10 cellular contexts compared by ENCODE assay signal in genomic region chr1:244865820-244866219, GRCh38. TPM values are rescaled to one million over a fixed set of nuclear protein-coding genes. Genes with fewer than 3 reads are reported as not detected.
DNase-seq lines count a peak whose midpoint lies in the region; ATAC-seq and TF ChIP-seq lines count a peak whose summit lies in the region.
"Had no signal": no experiment of that assay in that cellular context is flagged by ENCODE, and none has a peak within 500 bp of the region (broad histone marks: within the 10 kb centered on the region; RNA-seq: fewer than 3 reads in every experiment).

No MANE protein-coding gene starts in this region.

- H2AFZ ChIP-seq in neuron (ENCODE audit: low read depth, low read length), result no peak overlapping the region

- peak overlapping the region; percentile 97 for H3K27ac ChIP-seq in caudate nucleus (ENCODE audit: low read depth, low read length)

- H3K27me3 Mint-ChIP-seq in CD14-positive monocyte (ENCODE audit: low read depth in 3 of 3) (peaks cover 0 to 1% (median 0%) of the 10 kb centered on the region in 3 donors), IgD-negative memory B cell (no peaks in the 10 kb centered on the region)

- H3K36me3 ChIP-seq in neuron (ENCODE audit: insufficient read depth, low read length) (peaks cover 17% of the 10 kb centered on the region), BE2C (peaks cover 28% of the 10 kb centered on the region)

- H3K36me3 Mint-ChIP-seq in CD14-positive monocyte (peaks cover 13 to 16% of the 10 kb centered on the region in 2 donors), IgD-negative memory B cell (peaks cover 2% of the 10 kb centered on the region)

- intact Hi-C loops in CD14-positive monocyte (cut with micrococcal nuclease), result loop anchor here (2.0 to 10.0 kb wide), 5 partner anchors 51 to 211 kb away; partner anchors contain the start of gene DESI2 (in 1 of the 2)

- H3K9me3 Mint-ChIP-seq in CD14-positive monocyte, result peaks cover 0 to 4% (median 0%) of the 10 kb centered on the region in 7 donors
- H3K9me3 Mint-ChIP-seq in IgD-negative memory B cell, result no peaks in the 10 kb centered on the region
- H3K9me3 Mint-ChIP-seq: activated T-helper 1 cell treated with anti-CD3 and anti-CD28 coated beads, Interleukin-12 subunit alpha, Interleukin-12 subunit beta, Interleukin-2, Interleukin-4 antibody, amounts not matched to agents 30 ng/mL and 10 ng/mL and 1 ng/mL, durations not matched to agents 14 hours and 24 hours and 36 hours had no signal

- peak overlapping the region in 5 of 7 donors; percentile 97 to 99 (median 98) for H3K27ac Mint-ChIP-seq in CD14-positive monocyte
- H3K27ac Mint-ChIP-seq in IgD-negative memory B cell, result peak overlapping the region; percentile 41 to 94 (median 94)

- H3K4me1 ChIP-seq in neuron (ENCODE audit: insufficient read depth, low read length), result peaks cover 24% of the 10 kb centered on the region
- H3K4me1 ChIP-seq in BE2C, result peaks cover 5% of the 10 kb centered on the region; the same call in 1 of the 2 replicates

- peak overlapping the region; percentile 85 for H3K4me3 ChIP-seq in neuron (ENCODE audit: low read length)
- no peak overlapping the region for H3K4me3 ChIP-seq in BE2C (ENCODE audit: low read depth, low read length)

- H3K9me3 ChIP-seq in neuron (ENCODE audit: low read length) (no peaks in the 10 kb centered on the region), BE2C (no peaks in the 10 kb centered on the region)

- no peak for TF ChIP-seq CTCF in CD14-positive monocyte (IDR thresholded peaks at IDR 0.05)
- no peak for TF ChIP-seq CTCF in BE2C (IDR thresholded peaks at IDR 0.05; ENCODE audit: low read depth, low read length)

- H3K4me3 Mint-ChIP-seq in CD14-positive monocyte, result no peak overlapping the region
- peak overlapping the region in 2 of 4 donors; percentile 88 to 95 for H3K4me3 Mint-ChIP-seq in IgD-negative memory B cell

- DNase-seq in CD14-positive monocyte (ENCODE audit: low spot score) (no peak), caudate nucleus (lab: John Stamatoyannopoulos, UW) (no peak), COLO829 (ENCODE audit: low spot score) (no peak), BE2C (no peak)
- no peak for DNase-seq in effector CD4-positive, alpha-beta T cell
- DNase-seq: NCI-H1417 treated with DMSO at 0.1 percent for 48 hours had no signal

- H3K4me1 Mint-ChIP-seq in CD14-positive monocyte (peaks cover 25% of the 10 kb centered on the region), IgD-negative memory B cell (peaks cover 21 to 30% (median 26%) of the 10 kb centered on the region in 3 donors)

- ATAC-seq in GM21825 (IDR thresholded peaks at IDR 0.05; ENCODE audit: unreplicated experiment), result no peak

- H3K27me3 ChIP-seq in neuron (ENCODE audit: insufficient read depth, low read length) (no peaks in the 10 kb centered on the region), BE2C (no peaks in the 10 kb centered on the region)

RNA-seq across cellular contexts. Expression of gene HNRNPU, which starts 1.5 kb away (rescaled TPM):
- polyA plus RNA-seq in CD14-positive monocyte, result 100 to 1,000 TPM in 1 of 2 donors, 10 to 100 TPM in 1; 71.5 to 143 TPM
- 339 TPM for polyA plus RNA-seq in IgD-negative memory B cell
- 256 TPM for polyA plus RNA-seq in BE2C (2012; ENCODE audit: insufficient read depth, insufficient read length, low read depth)

RNA-seq across cellular contexts. Expression of gene COX20, which starts 30.4 kb away (rescaled TPM):
- polyA plus RNA-seq in CD14-positive monocyte (10 to 100 TPM; 15.8 to 17.9 TPM), IgD-negative memory B cell (36.9 TPM)
- polyA plus RNA-seq in BE2C (2012; ENCODE audit: insufficient read depth, insufficient read length, low read depth), result 43.4 TPM
